8 cellular contexts compared by ENCODE assay signal in genomic region chr5:132883261-132883834, GRCh38. TPM values are rescaled to one million over a fixed set of nuclear protein-coding genes. Genes with fewer than 3 reads are reported as not detected.
DNase-seq lines count a peak whose midpoint lies in the region; ATAC-seq and TF ChIP-seq lines count a peak whose summit lies in the region.

No MANE protein-coding gene starts in this region.

- peaks cover 12% of the 10 kb centered on the region for H3K4me1 Mint-ChIP-seq in activated CD8-positive, alpha-beta memory T cell treated with anti-CD3 and anti-CD28 coated beads, Interleukin-2, amount 10 ng/mL, durations not matched to agents 7 days and 5 days
- peaks cover 0 to 10% of the 10 kb centered on the region in 2 donors for H3K4me1 Mint-ChIP-seq in immature natural killer cell

- peak overlapping the region; percentile 18 for H3K27ac Mint-ChIP-seq in activated CD8-positive, alpha-beta memory T cell treated with anti-CD3 and anti-CD28 coated beads, Interleukin-2, amount 10 ng/mL, durations not matched to agents 7 days and 5 days
- H3K27ac Mint-ChIP-seq in immature natural killer cell, result peak overlapping the region; percentile 43 to 70 (median 55)

- DNase-seq in activated CD8-positive, alpha-beta memory T cell treated with anti-CD3 and anti-CD28 coated beads, Interleukin-2, amount 10 ng/mL, durations not matched to agents 7 days and 5 days, result no peak
- no peak for DNase-seq in activated CD8-positive, alpha-beta memory T cell treated with anti-CD3 and anti-CD28 coated beads, Interleukin-2, amount 50 U/mL, for 4 hours
- DNase-seq in OCI-M1 (lab: John Stamatoyannopoulos, UW) (peak; percentile 81), body of pancreas (peak; percentile 57 to 80 (median 70)), immature natural killer cell (peak; percentile 22 to 29 (median 22)), spleen (no peak)

- peaks cover 0 to 40% of the 10 kb centered on the region in 2 donors for H3K36me3 ChIP-seq in body of pancreas (replicated peaks in 1 of 2; ENCODE audit: insufficient read depth in 1 of 2, low read depth in 2 of 2)
- H3K36me3 ChIP-seq in spleen, result peaks cover 10 to 99% (median 82%) of the 10 kb centered on the region in 6 donors

- H3K9me3 Mint-ChIP-seq in activated CD8-positive, alpha-beta memory T cell treated with anti-CD3 and anti-CD28 coated beads, Interleukin-2, amount 10 ng/mL, durations not matched to agents 7 days and 5 days (ENCODE audit: low read depth), result no peaks in the 10 kb centered on the region
- H3K9me3 Mint-ChIP-seq in immature natural killer cell, result no peaks in the 10 kb centered on the region

- H3K9me3 ChIP-seq in body of pancreas, result no peaks in the 10 kb centered on the region
- no peaks in the 10 kb centered on the region for H3K9me3 ChIP-seq in spleen

- H3K4me1 ChIP-seq in body of pancreas, result peaks cover 6% of the 10 kb centered on the region
- peaks cover 0 to 9% (median 2%) of the 10 kb centered on the region in 6 donors for H3K4me1 ChIP-seq in spleen

- H3K4me3 Mint-ChIP-seq in activated CD8-positive, alpha-beta memory T cell treated with anti-CD3 and anti-CD28 coated beads, Interleukin-2, amount 10 ng/mL, durations not matched to agents 7 days and 5 days, result no peak overlapping the region
- no peak overlapping the region for H3K4me3 Mint-ChIP-seq in immature natural killer cell

- TF ChIP-seq CTCF in body of pancreas (IDR thresholded peaks at IDR 0.05), result peak; percentile 19 to 80 (median 73)
- TF ChIP-seq CTCF in spleen (IDR thresholded peaks at IDR 0.05 in 8 of 11, conservative IDR thresholded peaks at IDR 0.05 in 3 of 11), result peak in 10 of 11 experiments; percentile 38 to 81 (median 62)

- H3K4me3 ChIP-seq in body of pancreas (no peak overlapping the region), spleen (no peak overlapping the region)

- H3K27ac ChIP-seq in body of pancreas, result peak overlapping the region in 1 of 4 donors; percentile 41
- no peak overlapping the region for H3K27ac ChIP-seq in spleen

- H3K36me3 Mint-ChIP-seq in activated CD8-positive, alpha-beta memory T cell treated with anti-CD3 and anti-CD28 coated beads, Interleukin-2, amount 10 ng/mL, durations not matched to agents 7 days and 5 days, result peaks cover 41% of the 10 kb centered on the region
- peaks cover 11 to 61% (median 22%) of the 10 kb centered on the region in 3 donors for H3K36me3 Mint-ChIP-seq in immature natural killer cell

- ATAC-seq in activated CD8-positive, alpha-beta memory T cell treated with anti-CD3 and anti-CD28 coated beads, Interleukin-2, amount 10 ng/mL, durations not matched to agents 7 days and 5 days, result peak; percentile 68
- peak; percentile 67 for ATAC-seq in HG03460 (IDR thresholded peaks at IDR 0.05; ENCODE audit: unreplicated experiment)
- peak; percentile 97 for ATAC-seq in body of pancreas
- no peak for ATAC-seq in HG02588 (IDR thresholded peaks at IDR 0.05; ENCODE audit: unreplicated experiment)

- TF ChIP-seq POLR2A in body of pancreas (IDR thresholded peaks at IDR 0.05) (no peak), spleen (IDR thresholded peaks at IDR 0.05) (no peak)

- 14 to 15% methylated on average over 2 of the region's 2 CpGs for WGBS in body of pancreas, 2 donors
- WGBS in spleen, 5 donors, result 31 to 47% (median 39%) methylated on average over 2 of the region's 2 CpGs

- H3K27me3 ChIP-seq in body of pancreas, result no peaks in the 10 kb centered on the region
- no peaks in the 10 kb centered on the region for H3K27me3 ChIP-seq in spleen (replicated peaks in 1 of 7)

- intact Hi-C loops in body of pancreas (cut with DNase I) (no loop called here), spleen (cut with DNase I; ENCODE audit: low total_unique reads) (no loop called here)

- H3K27me3 Mint-ChIP-seq in activated CD8-positive, alpha-beta memory T cell treated with anti-CD3 and anti-CD28 coated beads, Interleukin-2, amount 10 ng/mL, durations not matched to agents 7 days and 5 days, result no peaks in the 10 kb centered on the region
- H3K27me3 Mint-ChIP-seq in immature natural killer cell (ENCODE audit: low read depth in 3 of 3), result peaks cover 0 to 1% (median 0%) of the 10 kb centered on the region in 3 donors

- CTCF ChIA-PET in activated CD8-positive, alpha-beta memory T cell treated with anti-CD3 and anti-CD28 coated beads, Interleukin-2, amount 10 ng/mL, durations not matched to agents 7 days and 5 days (lab: Charles Lee), result interaction anchor here (0.6 to 3.5 kb wide), 15 partner anchors 8 to 377 kb away, joined by 3 to 23 read pairs (median 5); partner anchors contain the start of genes GDF9, SHROOM1 and UQCRQ

RNA-seq across cellular contexts. Expression of gene LEAP2, which starts 9.9 kb away (rescaled TPM):
- total RNA-seq in activated CD8-positive, alpha-beta memory T cell treated with anti-CD3 and anti-CD28 coated beads, Interleukin-2, amount 10 ng/mL, durations not matched to agents 7 days and 5 days, result 1 to 10 TPM; 2.7 to 6.0 TPM
- total RNA-seq in body of pancreas (1 to 10 TPM; 3.4 to 9.6 TPM), spleen (1 to 10 TPM; 1.9 to 6.1 (median 2.3) TPM)
- polyA plus RNA-seq in immature natural killer cell (1 to 10 TPM in 1 of 3 donors, under 1 TPM in 2; 0.50 to 2.0 (median 0.54) TPM), spleen (1 to 10 TPM; 2.1 to 3.3 (median 2.9) TPM)

RNA-seq across cellular contexts. Expression of gene UQCRQ, which starts 16.9 kb away (rescaled TPM):
- total RNA-seq in activated CD8-positive, alpha-beta memory T cell treated with anti-CD3 and anti-CD28 coated beads, Interleukin-2, amount 10 ng/mL, durations not matched to agents 7 days and 5 days, result 100 to 1,000 TPM; 344 to 446 TPM
- total RNA-seq in body of pancreas (10 to 100 TPM; 55.3 to 84.4 TPM), spleen (100 to 1,000 TPM in 4 of 7 donors, 10 to 100 TPM in 3; 59.6 to 176 (median 159) TPM)
- polyA plus RNA-seq in immature natural killer cell (100 to 1,000 TPM; 554 to 923 (median 597) TPM), spleen (100 to 1,000 TPM; 175 to 266 (median 192) TPM)

RNA-seq across cellular contexts. Expression of gene GDF9, which starts 17.1 kb away (rescaled TPM):
- under 1 TPM; 0.26 to 0.67 TPM for total RNA-seq in activated CD8-positive, alpha-beta memory T cell treated with anti-CD3 and anti-CD28 coated beads, Interleukin-2, amount 10 ng/mL, durations not matched to agents 7 days and 5 days
- total RNA-seq in body of pancreas (under 1 TPM; 0.26 to 0.33 TPM), spleen (under 1 TPM in 4 of 7 donors, not detected in 3; 0.17 to 0.40 (median 0.34) TPM)
- polyA plus RNA-seq in immature natural killer cell (under 1 TPM in 1 of 3 donors, not detected in 2; 0.12 TPM), spleen (under 1 TPM; 0.29 to 0.59 (median 0.56) TPM)

RNA-seq across cellular contexts. Expression of gene SHROOM1, which starts 52.9 kb away (rescaled TPM):
- total RNA-seq in activated CD8-positive, alpha-beta memory T cell treated with anti-CD3 and anti-CD28 coated beads, Interleukin-2, amount 10 ng/mL, durations not matched to agents 7 days and 5 days, result 10 to 100 TPM in 1 of 2 experiments, 1 to 10 TPM in 1; 4.4 to 11.5 TPM
- total RNA-seq in body of pancreas, result 10 to 100 TPM; 19.5 to 27.4 TPM
- 1 to 10 TPM in 1 of 3 donors, not detected in 2; 1.4 TPM for polyA plus RNA-seq in immature natural killer cell
- 10 to 100 TPM in 2 of 7 donors, 1 to 10 TPM in 5; 1.8 to 26.1 (median 4.0) TPM for total RNA-seq in spleen
- 1 to 10 TPM; 1.1 to 2.8 (median 1.4) TPM for polyA plus RNA-seq in spleen

Comparison
In these comparisons a context has a peak if more than half of its experiments do, and no peak if none do; other contexts are left out.
1. DNase-seq: peak in OCI-M1 (single experiment), body of pancreas (4 of 4) and immature natural killer cell (3 of 3); none in activated CD8-positive, alpha-beta memory T cell treated with anti-CD3 and anti-CD28 coated beads, Interleukin-2, amount 10 ng/mL, durations not matched to agents 7 days and 5 days (single experiment), activated CD8-positive, alpha-beta memory T cell treated with anti-CD3 and anti-CD28 coated beads, Interleukin-2, amount 50 U/mL, for 4 hours (single experiment) and spleen (single experiment).